ENCODE assay signal across 33 cellular contexts in genomic region chr7:137825489-137825888, GRCh38. TPM values are rescaled to one million over a fixed set of nuclear protein-coding genes. Genes with fewer than 3 reads are reported as not detected.
"Had no signal": no experiment of that assay in that cellular context is flagged by ENCODE, and none has a peak within 500 bp of the region (broad histone marks: within the 10 kb centered on the region; RNA-seq: fewer than 3 reads in every experiment).

No MANE protein-coding gene starts in this region.

- H3K4me2 ChIP-seq: hepatocyte had no signal

- FAIRE-seq: endometrium, endothelial cell of umbilical vein had no signal

- DNase-seq: activated B cell treated with CpG ODN at 0.5 μM for 24 hours; activated CD4-positive, alpha-beta T cell treated with anti-CD3 and anti-CD28 coated beads for 48 hours; activated CD4-positive, alpha-beta T cell treated with anti-CD3 and anti-CD28 coated beads, Interleukin-2, amount 50 U/mL, for 1 hour; activated CD4-positive, alpha-beta T cell treated with anti-CD3 and anti-CD28 coated beads, Interleukin-2, amount 50 U/mL, for 48 hours; activated CD8-positive, alpha-beta memory T cell treated with anti-CD3 and anti-CD28 coated beads for 24 hours; activated CD8-positive, alpha-beta T cell treated with anti-CD3 and anti-CD28 coated beads for 36 hours; activated effector memory CD4-positive, alpha-beta T cell treated with Interleukin-2 at 50 U/mL for 16 hours; activated gamma-delta T cell treated with Interleukin-2 at 50 U/mL for 16 hours; activated naive CD4-positive, alpha-beta T cell treated with anti-CD3 and anti-CD28 coated beads, Interleukin-2, amount 50 U/mL, for 16 hours; activated naive CD4-positive, alpha-beta T cell treated with Interleukin-2 at 50 U/mL for 16 hours; activated T-cell treated with anti-CD3 and anti-CD28 coated beads, Interleukin-2, amount 50 U/mL, for 4 hours; amniotic stem cell; anterior cingulate cortex; body of pancreas; central memory CD4-positive, alpha-beta T cell; cerebellar nuclear complex; colonic mucosa; effector CD8-positive, alpha-beta T cell; esophagus squamous epithelium; foreskin melanocyte; heart right ventricle; T1000; WERI-Rb-1 had no signal

- ATAC-seq: activated CD4-positive, CD25-positive, alpha-beta regulatory T cell treated with anti-CD3 and anti-CD28 coated beads, Interleukin-2, amount 50 U/mL, for 24 hours; activated CD8-positive, alpha-beta T cell treated with anti-CD3 and anti-CD28 coated beads for 36 hours; activated T-cell treated with anti-CD3 and anti-CD28 coated beads, Interleukin-2, amount 50 U/mL, for 4 hours; activated T-helper 17 cell treated with anti-CD3 and anti-CD28 coated beads, Interleukin-2, amount 50 U/mL, for 72 hours; body of pancreas; gastroesophageal sphincter; heart right ventricle had no signal

- H3K27ac Mint-ChIP-seq: activated B cell treated with CpG ODN at 0.5 μM for 24 hours; activated CD8-positive, alpha-beta T cell treated with anti-CD3 and anti-CD28 coated beads for 36 hours; activated naive CD8-positive, alpha-beta T cell; activated T-helper 17 cell treated with anti-CD3 and anti-CD28 coated beads, Interleukin-2, amount 50 U/mL, for 72 hours; T-helper 2 cell treated with Interferon-gamma antibody and Interleukin-4, amounts not matched to agents 5 μg/mL and 100 μg/mL, for 36 hours had no signal

- H3K79me2 ChIP-seq: hepatocyte had no signal

- H3K4me3 Mint-ChIP-seq: activated B cell treated with CpG ODN at 0.5 μM for 24 hours; activated CD8-positive, alpha-beta T cell treated with anti-CD3 and anti-CD28 coated beads for 36 hours; activated naive CD8-positive, alpha-beta T cell; activated T-cell treated with anti-CD3 and anti-CD28 coated beads, Interleukin-2, amount 50 U/mL, for 4 hours; activated T-helper 17 cell treated with anti-CD3 and anti-CD28 coated beads, Interleukin-2, amount 50 U/mL, for 72 hours; T-helper 2 cell treated with Interferon-gamma antibody and Interleukin-4, amounts not matched to agents 5 μg/mL and 100 μg/mL, for 36 hours had no signal

- H3K27me3 ChIP-seq: body of pancreas, cardiac muscle cell, esophagus squamous epithelium, gastroesophageal sphincter, heart right ventricle, hepatocyte had no signal

- H3K36me3 Mint-ChIP-seq: activated naive CD8-positive, alpha-beta T cell had no signal

- H3K4me3 ChIP-seq: body of pancreas, cardiac muscle cell, colonic mucosa, esophagus squamous epithelium, gastroesophageal sphincter, heart right ventricle, hepatocyte had no signal

- H3K36me3 ChIP-seq: cardiac muscle cell, colonic mucosa, esophagus squamous epithelium, gastroesophageal sphincter, heart right ventricle, WERI-Rb-1 had no signal

- H2AFZ ChIP-seq: hepatocyte had no signal

- H3K4me1 ChIP-seq: colonic mucosa had no signal

- H3K4me1 Mint-ChIP-seq: activated B cell treated with CpG ODN at 0.5 μM for 24 hours; activated T-helper 17 cell treated with anti-CD3 and anti-CD28 coated beads, Interleukin-2, amount 50 U/mL, for 72 hours had no signal

- H3K9me3 ChIP-seq: body of pancreas, colonic mucosa, esophagus squamous epithelium, gastroesophageal sphincter, heart right ventricle had no signal

- H3K9me3 Mint-ChIP-seq: activated B cell treated with CpG ODN at 0.5 μM for 24 hours; activated CD8-positive, alpha-beta T cell treated with anti-CD3 and anti-CD28 coated beads for 36 hours; activated T-cell treated with anti-CD3 and anti-CD28 coated beads, Interleukin-2, amount 50 U/mL, for 4 hours; activated T-helper 17 cell treated with anti-CD3 and anti-CD28 coated beads, Interleukin-2, amount 50 U/mL, for 72 hours; T-helper 2 cell treated with Interferon-gamma antibody and Interleukin-4, amounts not matched to agents 5 μg/mL and 100 μg/mL, for 36 hours had no signal

- H3K27ac ChIP-seq: body of pancreas, cardiac muscle cell, colonic mucosa, epithelial cell of prostate, esophagus squamous epithelium, gastroesophageal sphincter, heart right ventricle, hepatocyte, WERI-Rb-1 had no signal

RNA-seq across cellular contexts. Expression of gene DGKI, which starts 21.3 kb away (rescaled TPM):
- total RNA-seq: activated B cell treated with CpG ODN at 0.5 μM for 24 hours had no signal
